In genomic region chr11:112004389-112004788, GRCh38 we compare ENCODE assay signal across 8 cellular contexts. TPM values are rescaled to one million over a fixed set of nuclear protein-coding genes. Genes with fewer than 3 reads are reported as not detected.
A peak's percentile ranks its signal among the peaks of the same experiment; 100 is the strongest.
DNase-seq lines count a peak whose midpoint lies in the region; ATAC-seq and TF ChIP-seq lines count a peak whose summit lies in the region.

No MANE protein-coding gene starts in this region.

- no peak overlapping the region for H3K4me3 Mint-ChIP-seq in chondrocyte (ENCODE audit: unreplicated experiment)
- H3K4me3 Mint-ChIP-seq in stimulated activated effector memory CD8-positive, alpha-beta T cell treated with anti-CD3 and anti-CD28 coated beads, Interleukin-12 subunit alpha, Interleukin-12 subunit beta, amount 100 ng/mL, for 72 hours: no peak overlapping the region

- H3K9me3 ChIP-seq in ovary: no peaks in the 10 kb centered on the region

- TF ChIP-seq POLR2A in ovary (IDR thresholded peaks at IDR 0.05): no peak

- H3K4me1 ChIP-seq in ovary (ENCODE audit: insufficient read depth): no peaks in the 10 kb centered on the region

- ATAC-seq in GM21367 (IDR thresholded peaks at IDR 0.05; ENCODE audit: unreplicated experiment) (peak; percentile 93), HG03565 (IDR thresholded peaks at IDR 0.05; ENCODE audit: unreplicated experiment) (peak; percentile 80)
- ATAC-seq in stimulated activated effector memory CD8-positive, alpha-beta T cell treated with anti-CD3 and anti-CD28 coated beads, Interleukin-12 subunit alpha, Interleukin-12 subunit beta, amount 100 ng/mL, for 72 hours: peak; percentile 72

- H3K4me1 Mint-ChIP-seq in chondrocyte (ENCODE audit: low read depth): no peaks in the 10 kb centered on the region
- no peaks in the 10 kb centered on the region for H3K4me1 Mint-ChIP-seq in stimulated activated effector memory CD8-positive, alpha-beta T cell treated with anti-CD3 and anti-CD28 coated beads, Interleukin-12 subunit alpha, Interleukin-12 subunit beta, amount 100 ng/mL, for 72 hours

- no peaks in the 10 kb centered on the region for H3K27me3 Mint-ChIP-seq in chondrocyte (ENCODE audit: low read depth)

- H3K27ac Mint-ChIP-seq in chondrocyte (ENCODE audit: unreplicated experiment): no peak overlapping the region
- no peak overlapping the region for H3K27ac Mint-ChIP-seq in stimulated activated effector memory CD8-positive, alpha-beta T cell treated with anti-CD3 and anti-CD28 coated beads, Interleukin-12 subunit alpha, Interleukin-12 subunit beta, amount 100 ng/mL, for 72 hours

- peaks cover 26% of the 10 kb centered on the region for H3K9me3 Mint-ChIP-seq in chondrocyte (ENCODE audit: low read depth)
- peaks cover 3% of the 10 kb centered on the region for H3K9me3 Mint-ChIP-seq in stimulated activated effector memory CD8-positive, alpha-beta T cell treated with anti-CD3 and anti-CD28 coated beads, Interleukin-12 subunit alpha, Interleukin-12 subunit beta, amount 100 ng/mL, for 72 hours

- TF ChIP-seq EP300 in ovary (IDR thresholded peaks at IDR 0.05): no peak

- no peaks in the 10 kb centered on the region for H3K36me3 ChIP-seq in ovary

- peaks cover 43% of the 10 kb centered on the region for H3K36me3 Mint-ChIP-seq in chondrocyte (ENCODE audit: low read depth)
- peaks cover 29% of the 10 kb centered on the region for H3K36me3 Mint-ChIP-seq in stimulated activated effector memory CD8-positive, alpha-beta T cell treated with anti-CD3 and anti-CD28 coated beads, Interleukin-12 subunit alpha, Interleukin-12 subunit beta, amount 100 ng/mL, for 72 hours

- H3K27ac ChIP-seq in ovary: no peak overlapping the region

- no peaks in the 10 kb centered on the region for H3K27me3 ChIP-seq in ovary

- DNase-seq in chondrocyte (ENCODE audit: low spot score) (no peak), head of caudate nucleus (no peak), ovary (no peak), NCI-H146 treated with DMSO at 0.1 percent for 48 hours (lab: John Stamatoyannopoulos, UW; ENCODE audit: unreplicated experiment) (no peak)
- no peak for DNase-seq in stimulated activated effector memory CD8-positive, alpha-beta T cell treated with anti-CD3 and anti-CD28 coated beads, Interleukin-12 subunit alpha, Interleukin-12 subunit beta, amount 100 ng/mL, for 72 hours (ENCODE audit: low spot score in 2 of 2)

- intact Hi-C loops in head of caudate nucleus (cut with DNase I): no loop called here
- intact Hi-C loops in ovary (cut with DNase I): no loop called here

- no peak overlapping the region for H3K4me3 ChIP-seq in ovary

- TF ChIP-seq CTCF in GM12872 (IDR thresholded peaks at IDR 0.05; ENCODE audit: insufficient read depth, low read depth, low read length) (peak; percentile 93), chondrocyte (IDR thresholded peaks at IDR 0.05) (peak; percentile 39), ovary (IDR thresholded peaks at IDR 0.05) (no peak)

- 84 to 85% (median 85%) methylated on average over 4 of the region's 4 CpGs for WGBS in ovary, 3 donors

RNA-seq across cellular contexts. Expression of gene DLAT, which starts 20.8 kb away (rescaled TPM):
- total RNA-seq in chondrocyte (24.9 to 31.6 TPM (median 27.7 TPM) in 3 replicates), ovary (10 to 100 TPM; 10.8 to 26.4 (median 19.9) TPM)
- 10 to 100 TPM; 11.1 to 27.8 TPM for polyA plus RNA-seq in ovary

Comparison
In these comparisons a context has a peak if more than half of its experiments do, and no peak if none do; other contexts are left out.
1. CTCF ChIP-seq: peak in GM12872 (single experiment) and chondrocyte (single experiment); none in ovary (0 of 3).
2. Peak in every context shown above with its lines, with median percentiles within 50 percentile points of each other: ATAC-seq.